ENCODE assay signal across 1 cellular context in genomic region chr10:17473228-17473950, GRCh38.
TF ChIP-seq lines count a peak whose summit lies in the region.

No MANE protein-coding gene starts in this region.

TF ChIP-seq in K562, 482 proteins besides CTCF, POLR2A, EP300 and RAD21 (continued from another document and continues in another):
- TF ChIP-seq MGA (IDR thresholded peaks at IDR 0.05): peak; percentile 68
- TF ChIP-seq ZFPM2 (CRISPR knock-in tag; IDR thresholded peaks at IDR 0.05): no peak
- TF ChIP-seq HSF4 (CRISPR knock-in tag; IDR thresholded peaks at IDR 0.05; ENCODE audit: borderline replicate concordance): no peak
- TF ChIP-seq POLR2G (IDR thresholded peaks at IDR 0.05; ENCODE audit: low read depth, low read length): no peak
- TF ChIP-seq MYBL2 (IDR thresholded peaks at IDR 0.05; ENCODE audit: low read depth): no peak; the same call in 1 of the 2 replicates
- no peak for TF ChIP-seq MYBL2 (CRISPR knock-in tag; IDR thresholded peaks at IDR 0.05; ENCODE audit: borderline replicate concordance)
- TF ChIP-seq GABPA (tag; conservative IDR thresholded peaks at IDR 0.05; ENCODE audit: low read depth): peak; percentile 75
- no peak for TF ChIP-seq PHB (CRISPR knock-in tag; IDR thresholded peaks at IDR 0.05)
- TF ChIP-seq SOX6 (IDR thresholded peaks at IDR 0.05): peak; percentile 8; the same call in 1 of the 2 replicates
- TF ChIP-seq SMARCB1 (IDR thresholded peaks at IDR 0.05; ENCODE audit: insufficient read length, low read depth): no peak
- no peak for TF ChIP-seq ARID2 (IDR thresholded peaks at IDR 0.05)
- TF ChIP-seq ZNF143 (CRISPR knock-in tag; IDR thresholded peaks at IDR 0.05): no peak
- TF ChIP-seq ZNF175 (CRISPR knock-in tag; IDR thresholded peaks at IDR 0.05; ENCODE audit: low read depth): no peak
- TF ChIP-seq TAL1 (IDR thresholded peaks at IDR 0.05): peak; percentile 72
- TF ChIP-seq KLF10 (CRISPR knock-in tag; IDR thresholded peaks at IDR 0.05): no peak
- no peak for TF ChIP-seq TEAD1 (CRISPR knock-in tag; IDR thresholded peaks at IDR 0.05)
- no peak for TF ChIP-seq KAT8 (IDR thresholded peaks at IDR 0.05; ENCODE audit: low read depth)
- TF ChIP-seq ARID1B (IDR thresholded peaks at IDR 0.05): peak; percentile 82
- TF ChIP-seq TRIM24 (IDR thresholded peaks at IDR 0.05): peak in 1 of 2 experiments; percentile 37; a peak in 1 of 4 replicates
- no peak for TF ChIP-seq CHCHD3 (CRISPR knock-in tag; IDR thresholded peaks at IDR 0.05)
- TF ChIP-seq TFAP4 (CRISPR knock-in tag; IDR thresholded peaks at IDR 0.05; ENCODE audit: borderline replicate concordance): 0 out of 2 replicates have a peak, but pooled peaks have one; percentile 3
- TF ChIP-seq PURB (CRISPR knock-in tag; IDR thresholded peaks at IDR 0.05; ENCODE audit: low read depth): no peak
- no peak for TF ChIP-seq TOE1 (IDR thresholded peaks at IDR 0.05; ENCODE audit: borderline replicate concordance)
- no peak for TF ChIP-seq TOE1 (CRISPR knock-in tag; IDR thresholded peaks at IDR 0.05; ENCODE audit: borderline replicate concordance, low read depth)
- TF ChIP-seq ZC3H4 (CRISPR knock-in tag; IDR thresholded peaks at IDR 0.05; ENCODE audit: borderline replicate concordance): no peak
- TF ChIP-seq GTF2A2 (tag; IDR thresholded peaks at IDR 0.05): no peak
- no peak for TF ChIP-seq RBM25 (IDR thresholded peaks at IDR 0.05; ENCODE audit: low read depth, low read length, severe bottlenecking)
- no peak for TF ChIP-seq ZFP1 (CRISPR knock-in tag; IDR thresholded peaks at IDR 0.05)
- no peak for TF ChIP-seq ZNF449 (CRISPR knock-in tag; IDR thresholded peaks at IDR 0.05)
- peak; percentile 27; the same call in 1 of the 2 replicates for TF ChIP-seq SP1 (CRISPR knock-in tag; IDR thresholded peaks at IDR 0.05)
- no peak for TF ChIP-seq NFATC3 (IDR thresholded peaks at IDR 0.05)
- no peak for TF ChIP-seq ZNF311 (CRISPR knock-in tag; IDR thresholded peaks at IDR 0.05)
- no peak for TF ChIP-seq HLTF (IDR thresholded peaks at IDR 0.05)
- no peak for TF ChIP-seq FOXA1 (IDR thresholded peaks at IDR 0.05; ENCODE audit: borderline replicate concordance)
- TF ChIP-seq CREB5 (CRISPR knock-in tag; IDR thresholded peaks at IDR 0.05): no peak
- TF ChIP-seq HMBOX1 (IDR thresholded peaks at IDR 0.05): peak; percentile 56
- TF ChIP-seq MXI1 (IDR thresholded peaks at IDR 0.05; ENCODE audit: low read depth, low read length): no peak
- TF ChIP-seq NELFE (IDR thresholded peaks at IDR 0.05; ENCODE audit: insufficient read depth, insufficient read length): no peak
- no peak; the same call in 1 of the 2 replicates for TF ChIP-seq NR2C2 (CRISPR knock-in tag; IDR thresholded peaks at IDR 0.05)
- peak; percentile 95 for TF ChIP-seq NR2C2 (tag; IDR thresholded peaks at IDR 0.05)
- no peak for TF ChIP-seq ZNF174 (CRISPR knock-in tag; IDR thresholded peaks at IDR 0.05)
- TF ChIP-seq CBFA2T3 (IDR thresholded peaks at IDR 0.05): peak; percentile 84
- TF ChIP-seq NR4A1 (CRISPR knock-in tag; IDR thresholded peaks at IDR 0.05): no peak
- TF ChIP-seq NR4A1 (tag; IDR thresholded peaks at IDR 0.05): no peak
- TF ChIP-seq ADNP (tag; IDR thresholded peaks at IDR 0.05): 0 out of 2 replicates have a peak, but pooled peaks have one; percentile 19
- TF ChIP-seq RCOR1 (IDR thresholded peaks at IDR 0.05; ENCODE audit: borderline replicate concordance in 1 of 2, low read depth in 2 of 2, low read length in 2 of 2): peak; percentile 41 to 71; a peak in 3 of 4 replicates
- TF ChIP-seq NFE2 (IDR thresholded peaks at IDR 0.05; ENCODE audit: low read depth): no peak
- no peak for TF ChIP-seq ELK1 (CRISPR knock-in tag; IDR thresholded peaks at IDR 0.05)
- TF ChIP-seq ZKSCAN1 (IDR thresholded peaks at IDR 0.05; ENCODE audit: low read depth, low read length): peak; percentile 92
- TF ChIP-seq ZNF263 (CRISPR knock-in tag; IDR thresholded peaks at IDR 0.05; ENCODE audit: borderline replicate concordance): no peak
- TF ChIP-seq DPF2 (IDR thresholded peaks at IDR 0.05): peak; percentile 83
- TF ChIP-seq ETS1 (conservative IDR thresholded peaks at IDR 0.05; ENCODE audit: control insufficient read depth, low read depth, low read length): no peak
- TF ChIP-seq MIER1 (IDR thresholded peaks at IDR 0.05; ENCODE audit: low read depth): no peak
- no peak for TF ChIP-seq NFE2L1 (tag; IDR thresholded peaks at IDR 0.05; ENCODE audit: borderline replicate concordance, low read depth)
- peak; percentile 49; the same call in 1 of the 2 replicates for TF ChIP-seq FOSL1 (tag; conservative IDR thresholded peaks at IDR 0.05)
- TF ChIP-seq FOXA3 (CRISPR knock-in tag; conservative IDR thresholded peaks at IDR 0.05 in 1 of 2, IDR thresholded peaks at IDR 0.05 in 1 of 2): peak in 1 of 2 experiments; percentile 21; a peak in 1 of 4 replicates
- no peak for TF ChIP-seq TCF7 (IDR thresholded peaks at IDR 0.05; ENCODE audit: borderline replicate concordance)
- 0 out of 2 replicates have a peak, but pooled peaks have one; percentile 23 for TF ChIP-seq EP400 (IDR thresholded peaks at IDR 0.05)
- peak; percentile 71 for TF ChIP-seq TCF3 (CRISPR knock-in tag; IDR thresholded peaks at IDR 0.05)
- TF ChIP-seq NR2F6 (CRISPR knock-in tag; IDR thresholded peaks at IDR 0.05): no peak
